ENCODE assay signal across 8 cellular contexts in genomic region chr17:50478391-50479361, GRCh38. TPM values are rescaled to one million over a fixed set of nuclear protein-coding genes. Genes with fewer than 3 reads are reported as not detected.
DNase-seq lines count a peak whose midpoint lies in the region; FAIRE-seq and TF ChIP-seq lines count a peak whose summit lies in the region.

Gene RSAD1, plus strand, starts transcription at chr17:50478860. Its CDS starts 25 bp downstream, at chr17:50478885.

- peak within 1 kb of the TSS; percentile 51 for H3K4me3 ChIP-seq in HAP-1
- peak within 1 kb of the TSS; percentile 89 for H3K4me3 ChIP-seq in MG63
- peak within 1 kb of the TSS; percentile 69 for H3K4me3 ChIP-seq in SJCRH30
- peak within 1 kb of the TSS; percentile 68 to 74 for H3K4me3 ChIP-seq in neutrophil (ENCODE audit: low read depth in 1 of 2, low read length in 1 of 2)

- H3K4me1 ChIP-seq in HAP-1: peaks cover 6% of the 10 kb centered on the region; the same call in 1 of the 2 replicates
- peaks cover 3% of the 10 kb centered on the region; the same call in 1 of the 2 replicates for H3K4me1 ChIP-seq in SJCRH30
- peaks cover 45 to 49% of the 10 kb centered on the region in 2 experiments for H3K4me1 ChIP-seq in neutrophil (ENCODE audit: control insufficient read depth in 1 of 2, insufficient read depth in 1 of 2, low read depth in 1 of 2, low read length in 1 of 2)

- peaks cover 30% of the 10 kb centered on the region for H3K36me3 ChIP-seq in HAP-1 (replicated peaks)
- peaks cover 29% of the 10 kb centered on the region for H3K36me3 ChIP-seq in MG63
- no peaks in the 10 kb centered on the region for H3K36me3 ChIP-seq in SJCRH30
- peaks cover 2% of the 10 kb centered on the region for H3K36me3 ChIP-seq in neutrophil

- in situ Hi-C loops in HAP-1 (cut with MboI; ENCODE audit: low sequenced_read_pairs): no loop called here

- H3K9me3 ChIP-seq in HAP-1 (no peaks in the 10 kb centered on the region), MG63 (no peaks in the 10 kb centered on the region), SJCRH30 (replicated peaks) (no peaks in the 10 kb centered on the region), neutrophil (no peaks in the 10 kb centered on the region)

- TF ChIP-seq CTCF in neutrophil (IDR thresholded peaks at IDR 0.05): peak; percentile 80

- no peak for FAIRE-seq in frontal cortex (lab: Jason Lieb, UNC)

- peak; percentile 95 for DNase-seq in GM03348 (ENCODE audit: low spot score)
- peak; percentile 84 to 89 for DNase-seq in HAP-1 (ENCODE audit: low spot score in 2 of 2)
- DNase-seq in MG63: peak; percentile 92
- DNase-seq in SJCRH30: peak; percentile 83 to 90
- peak; percentile 75 for DNase-seq in activated gamma-delta T cell treated with anti-CD3 and anti-CD28 coated beads, Interleukin-2, amount 50 U/mL, for 16 hours (ENCODE audit: low read depth)
- DNase-seq in frontal cortex (ENCODE audit: low spot score in 2 of 2): peak; percentile 85 to 86
- DNase-seq in substantia nigra (lab: John Stamatoyannopoulos, UW): peak in 47 of 49 donors; percentile 30 to 91 (median 72)

- peak within 1 kb of the TSS; percentile 21 for H3K27ac ChIP-seq in SJCRH30
- peak within 1 kb of the TSS; percentile 80 for H3K27ac ChIP-seq in neutrophil
- H3K27ac ChIP-seq in substantia nigra (ENCODE audit: low read depth, low read length, poor library complexity, severe bottlenecking): peak within 1 kb of the TSS; percentile 79

- H3K27me3 ChIP-seq in HAP-1 (ENCODE audit: low read depth): no peaks in the 10 kb centered on the region
- H3K27me3 ChIP-seq in MG63: no peaks in the 10 kb centered on the region
- H3K27me3 ChIP-seq in SJCRH30: no peaks in the 10 kb centered on the region
- peaks cover 23% of the 10 kb centered on the region for H3K27me3 ChIP-seq in neutrophil

RNA-seq across cellular contexts. Expression of gene RSAD1, which starts in this region (rescaled TPM):
- total RNA-seq in MG63 (2014; rRNA removed; shearing (Covaris generic); ENCODE audit: low replicate concordance): 53.6 and 69.2 TPM in 2 replicates
- 14.8 and 17.3 TPM in 2 replicates for total RNA-seq in SJCRH30 (2014; rRNA removed; shearing (Covaris generic))
- total RNA-seq in frontal cortex: 17.1 TPM

Comparison
In these comparisons a context has a peak if more than half of its experiments do, and no peak if none do; other contexts are left out.
1. Peak in every context shown above with its lines: DNase-seq, H3K4me3 ChIP-seq and H3K27ac ChIP-seq.
2. H3K27ac ChIP-seq: peak in every context shown above with its lines; median percentile 80 in neutrophil; 79 in substantia nigra; 21 in SJCRH30.